Comparison of ENCODE assay signal across 8 cellular contexts in the genomic region with DNA sequence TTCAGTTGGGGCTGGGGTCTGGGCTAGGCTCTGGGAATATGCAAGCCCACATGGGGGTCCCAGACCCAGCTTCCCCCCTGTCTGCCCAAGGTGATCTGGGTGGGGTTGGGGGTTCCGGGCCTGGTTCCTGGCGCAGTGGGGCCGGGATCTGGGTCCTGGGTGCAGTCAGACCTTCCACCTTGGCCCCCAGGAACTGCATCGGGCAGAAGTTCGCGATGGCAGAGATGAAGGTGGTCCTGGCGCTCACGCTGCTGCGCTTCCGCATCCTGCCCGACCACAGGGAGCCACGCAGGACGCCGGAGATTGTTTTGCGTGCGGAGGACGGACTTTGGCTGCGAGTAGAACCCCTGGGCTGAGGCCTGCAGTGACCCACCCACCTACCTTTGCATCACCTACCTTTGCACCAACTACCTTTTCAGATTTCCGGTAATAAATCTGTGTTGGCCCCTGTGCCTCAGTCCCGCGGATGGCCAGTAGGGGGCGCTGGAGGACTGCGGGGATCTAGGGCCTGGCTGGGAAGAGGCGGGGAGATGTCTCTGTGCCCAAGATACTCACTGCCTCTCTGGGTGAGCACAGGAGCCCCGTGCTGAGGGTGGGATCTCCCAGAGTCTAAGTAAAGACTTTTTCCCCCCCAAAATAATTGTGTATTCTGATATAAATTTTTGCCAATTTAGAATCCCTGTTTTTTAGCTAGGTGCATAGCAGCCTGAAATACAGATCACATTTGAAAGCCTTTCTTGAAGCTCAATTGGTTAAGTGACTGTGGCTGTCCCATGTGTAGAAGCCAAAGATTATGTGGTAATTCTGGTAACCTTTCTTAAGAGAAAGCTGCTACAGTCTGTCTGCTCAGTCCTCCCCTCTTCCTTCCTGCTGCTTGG. TPM values are rescaled to one million over a fixed set of nuclear protein-coding genes. Genes with fewer than 3 reads are reported as not detected.
DNase-seq lines count a peak whose midpoint lies in the region; ATAC-seq and TF ChIP-seq lines count a peak whose summit lies in the region.

No MANE protein-coding gene starts in this region.

- H3K9me3 ChIP-seq in T-helper 17 cell (ENCODE audit: control insufficient read depth, low read length, poor library complexity, severe bottlenecking) (no peaks in the 10 kb centered on the region), adrenal gland (replicated peaks in 1 of 3) (no peaks in the 10 kb centered on the region), right cardiac atrium (ENCODE audit: control insufficient read depth, low read length) (no peaks in the 10 kb centered on the region)

- no peaks in the 10 kb centered on the region for H3K36me3 Mint-ChIP-seq in T-helper 17 cell (ENCODE audit: low read depth)

- TF ChIP-seq CTCF in adrenal gland (IDR thresholded peaks at IDR 0.05) = peak; percentile 93 to 98 (median 97)

- H3K27me3 Mint-ChIP-seq in T-helper 17 cell = peaks cover 16% of the 10 kb centered on the region

- H3K4me1 ChIP-seq in adrenal gland (replicated peaks in 1 of 2) (no peaks in the 10 kb centered on the region), right cardiac atrium (ENCODE audit: control insufficient read depth, insufficient read depth, low read length) (no peaks in the 10 kb centered on the region)

- H3K4me3 ChIP-seq in adrenal gland = no peak overlapping the region
- H3K4me3 ChIP-seq in right cardiac atrium (ENCODE audit: low read length) = no peak overlapping the region

- H3K27ac ChIP-seq in adrenal gland = no peak overlapping the region
- H3K27ac ChIP-seq in right cardiac atrium (ENCODE audit: low read length) = no peak overlapping the region

- no peak for TF ChIP-seq POLR2A in adrenal gland (IDR thresholded peaks at IDR 0.05)

- DNase-seq in G401 (ENCODE audit: low spot score) (peak; percentile 65), MV-4-11 (lab: John Stamatoyannopoulos, UW) (peak; percentile 50), T-helper 17 cell (peak; percentile 74 to 94 (median 78)), adrenal gland (peak; percentile 62 to 86 (median 78)), right cardiac atrium (peak; percentile 76 to 92 (median 92)), sciatic nerve (ENCODE audit: low spot score) (peak; percentile 92)

- in situ Hi-C loops in G401 (cut with HindIII; ENCODE audit: low sequenced_read_pairs) = no loop called here

- no peak overlapping the region for H3K4me3 Mint-ChIP-seq in T-helper 17 cell

- no peaks in the 10 kb centered on the region for H3K36me3 ChIP-seq in adrenal gland (replicated peaks in 1 of 2)

- peaks cover 8% of the 10 kb centered on the region for H3K4me1 Mint-ChIP-seq in T-helper 17 cell

- intact Hi-C loops in adrenal gland (cut with DNase I) = loop anchor here in 1 of 2 donors (5.0 to 10.0 kb wide), 3 partner anchors 238 to 553 kb away; no protein-coding TSS in a partner anchor
- intact Hi-C loops in right cardiac atrium (cut with DNase I) = loop anchor here in 2 of 4 donors (2.0 to 10.0 kb wide), 4 partner anchors 186 to 558 kb away; a partner anchor contains a TSS
- intact Hi-C loops in sciatic nerve (cut with DNase I) = no loop called here

- WGBS in adrenal gland, 4 donors = 1 to 13% (median 10%) methylated on average over 6 to 25 of the region's 25 CpGs
- WGBS in right cardiac atrium = 15% methylated on average over 25 of the region's 25 CpGs

- no peak overlapping the region for H3K27ac Mint-ChIP-seq in T-helper 17 cell

- peaks cover 9% of the 10 kb centered on the region for H3K27me3 ChIP-seq in adrenal gland
- no peaks in the 10 kb centered on the region for H3K27me3 ChIP-seq in right cardiac atrium (ENCODE audit: control insufficient read depth, insufficient read depth)

- peak; percentile 99 for ATAC-seq in T-helper 17 cell
- ATAC-seq in right cardiac atrium = peak; percentile 91 to 92
- peak; percentile 94 for ATAC-seq in sciatic nerve
- no peak for ATAC-seq in HG03097 (IDR thresholded peaks at IDR 0.05; ENCODE audit: low FRiP score, unreplicated experiment)
- no peak for ATAC-seq in GM19452 (IDR thresholded peaks at IDR 0.05; ENCODE audit: unreplicated experiment)

RNA-seq across cellular contexts. Expression of a gene that starts 11.5 kb away (rescaled TPM):
- not detected in 2 replicates for total RNA-seq in G401 (2014; rRNA removed; shearing (Covaris generic))
- under 1 TPM in 1 of 2 donors, not detected in 1; 0.22 TPM for total RNA-seq in T-helper 17 cell
- total RNA-seq in adrenal gland = under 1 TPM in 4 of 8 donors, not detected in 4; 0.22 to 0.80 (median 0.30) TPM
- under 1 TPM; 0.03 to 0.24 (median 0.04) TPM for polyA plus RNA-seq in adrenal gland
- under 1 TPM in 3 of 4 donors, not detected in 1; 0.11 to 0.25 (median 0.18) TPM for total RNA-seq in right cardiac atrium
- polyA plus RNA-seq in right cardiac atrium = 0.02 TPM
- 4.8 TPM for total RNA-seq in sciatic nerve

RNA-seq across cellular contexts. Expression of a gene that starts 14.2 kb away (rescaled TPM):
- total RNA-seq in G401 (2014; rRNA removed; shearing (Covaris generic)) = not detected in 2 replicates
- total RNA-seq in T-helper 17 cell (not detected), adrenal gland (not detected), right cardiac atrium (not detected), sciatic nerve (not detected)
- polyA plus RNA-seq in adrenal gland (not detected), right cardiac atrium (not detected)

RNA-seq across cellular contexts. Expression of a gene that starts 43.6 kb away (rescaled TPM):
- 5.3 and 19.4 TPM in 2 replicates for total RNA-seq in G401 (2014; rRNA removed; shearing (Covaris generic))
- total RNA-seq in T-helper 17 cell (1 to 10 TPM; 1.9 to 5.2 TPM), adrenal gland (1 to 10 TPM in 6 of 8 donors, under 1 TPM in 2; 0.66 to 8.3 (median 2.7) TPM), right cardiac atrium (1 to 10 TPM; 4.5 to 8.3 (median 7.8) TPM), sciatic nerve (23.6 TPM)
- polyA plus RNA-seq in adrenal gland (10 to 100 TPM in 2 of 3 donors, under 1 TPM in 1; 0.42 to 19.7 (median 13.2) TPM), right cardiac atrium (6.3 TPM)

Comparison
In these comparisons a context has a peak if more than half of its experiments do, and no peak if none do; other contexts are left out.
1. ATAC-seq: peak in T-helper 17 cell (single experiment), right cardiac atrium (2 of 2) and sciatic nerve (single experiment); none in HG03097 (single experiment) and GM19452 (single experiment).
2. Peak in every context shown above with its lines, with median percentiles within 50 percentile points of each other: DNase-seq.